Comparison of ENCODE assay signal across 12 cellular contexts in the genomic region with DNA sequence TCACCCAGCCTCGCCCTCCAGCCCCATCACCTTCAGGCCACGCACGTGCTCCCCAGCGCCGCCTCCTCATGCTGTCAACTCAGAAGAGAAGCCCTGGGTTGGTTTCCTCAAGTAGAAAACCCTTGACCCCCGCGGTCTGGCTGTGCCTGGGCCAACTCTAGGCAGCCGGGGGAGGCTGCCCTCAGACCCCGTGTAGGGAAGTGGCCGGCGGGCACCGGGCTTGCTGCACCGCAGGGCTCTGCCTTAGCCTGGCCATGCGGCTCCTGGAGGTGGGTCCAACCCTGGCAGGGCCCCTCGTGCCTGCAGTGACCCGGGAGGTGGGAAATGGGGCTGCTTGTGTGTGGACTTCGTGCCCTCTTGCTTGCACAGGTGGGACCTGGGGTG.
DNase-seq lines count a peak whose midpoint lies in the region; ATAC-seq, FAIRE-seq and TF ChIP-seq lines count a peak whose summit lies in the region.
"Had no signal": no experiment of that assay in that cellular context is flagged by ENCODE, and none has a peak within 500 bp of the region (broad histone marks: within the 10 kb centered on the region; RNA-seq: fewer than 3 reads in every experiment).

No MANE protein-coding gene starts in this region.

- no peak for TF ChIP-seq CTCF in A549 (IDR thresholded peaks at IDR 0.05)
- TF ChIP-seq CTCF in K562 (IDR thresholded peaks at IDR 0.05 in 2 of 3, conservative IDR thresholded peaks at IDR 0.05 in 1 of 3; ENCODE audit: insufficient read depth in 2 of 3, low read depth in 1 of 3, low read length in 3 of 3), result no peak
- TF ChIP-seq CTCF in osteocyte (IDR thresholded peaks at IDR 0.05), result no peak

- peaks cover 12% of the 10 kb centered on the region for H4K20me1 ChIP-seq in K562 (replicated peaks; ENCODE audit: control insufficient read depth, insufficient read depth, low read length)

- in situ Hi-C loops in K562 (cut with MboI), result no loop called here

- TF ChIP-seq RAD21 in A549 (conservative IDR thresholded peaks at IDR 0.05 in 1 of 2, IDR thresholded peaks at IDR 0.05 in 1 of 2) (no peak), K562 (CRISPR knock-in tag; conservative IDR thresholded peaks at IDR 0.05 in 1 of 2, IDR thresholded peaks at IDR 0.05 in 1 of 2) (no peak)

- H3K4me2 ChIP-seq in A549, result peak overlapping the region; percentile 85
- peak overlapping the region; percentile 63 for H3K4me2 ChIP-seq in K562 (ENCODE audit: insufficient read depth, low read length)

- H3K36me3 ChIP-seq in H7 (replicated peaks; ENCODE audit: control insufficient read depth, insufficient read depth, low read length) (no peaks in the 10 kb centered on the region), K562 (ENCODE audit: control insufficient read depth, insufficient read depth, low read length) (peaks cover 11% of the 10 kb centered on the region; the same call in 2 of the 3 replicates)

- H3K27me3 Mint-ChIP-seq in osteocyte (ENCODE audit: unreplicated experiment), result peaks cover 2% of the 10 kb centered on the region

- H3K36me3 Mint-ChIP-seq in osteocyte (ENCODE audit: unreplicated experiment), result no peaks in the 10 kb centered on the region

- intact Hi-C loops in K562 (cut with micrococcal nuclease), result loop anchor here (5.0 kb wide), 2 partner anchors 89 to 149 kb away; a partner anchor contains a TSS

- no TSS peak for BruUV-seq in K562 (replicated peaks; lab: Mats Ljungman, UMichigan)

- H3K4me1 ChIP-seq in A549 (peaks cover 36% of the 10 kb centered on the region), K562 (replicated peaks in 1 of 2; ENCODE audit: control insufficient read depth in 2 of 2, insufficient read depth in 2 of 2, low read length in 2 of 2) (peaks cover 45 to 75% of the 10 kb centered on the region in 2 experiments)

- H3K9me1 ChIP-seq in K562 (ENCODE audit: control insufficient read depth, insufficient read depth, low read length), result peaks cover 13% of the 10 kb centered on the region

- H3K27me3 ChIP-seq in H7 (ENCODE audit: control insufficient read depth, insufficient read depth, low read length), result peaks cover 19% of the 10 kb centered on the region
- no peaks in the 10 kb centered on the region for H3K27me3 ChIP-seq in K562 (ENCODE audit: control insufficient read depth in 2 of 2, insufficient read depth in 2 of 2, low read length in 2 of 2)

- no peak for FAIRE-seq in A549 (lab: Jason Lieb, UNC)
- FAIRE-seq in K562 (lab: Jason Lieb, UNC), result no peak

- H3K27ac Mint-ChIP-seq in osteocyte (ENCODE audit: unreplicated experiment), result no peak overlapping the region
- H3K27ac Mint-ChIP-seq: activated CD4-positive, alpha-beta memory T cell treated with anti-CD3 and anti-CD28 coated beads, Interleukin-2, amount 10 ng/mL, durations not matched to agents 7 days and 5 days; stimulated activated naive CD8-positive, alpha-beta T cell treated with anti-CD3 and anti-CD28 coated beads, Interleukin-15, Interleukin-2, amounts not matched to agents 100 ng/mL and 50 ng/mL, for 24 hours had no signal

- H3K9me3 ChIP-seq in A549 (no peaks in the 10 kb centered on the region), K562 (replicated peaks; ENCODE audit: control insufficient read depth, insufficient read depth, low read depth, low read length) (no peaks in the 10 kb centered on the region)

- no peaks in the 10 kb centered on the region for H3K9me3 Mint-ChIP-seq in osteocyte (ENCODE audit: unreplicated experiment)
- H3K9me3 Mint-ChIP-seq: activated CD4-positive, alpha-beta memory T cell treated with anti-CD3 and anti-CD28 coated beads, Interleukin-2, amount 10 ng/mL, durations not matched to agents 7 days and 5 days; stimulated activated naive CD8-positive, alpha-beta T cell treated with anti-CD3 and anti-CD28 coated beads, Interleukin-15, Interleukin-2, amounts not matched to agents 100 ng/mL and 50 ng/mL, for 24 hours had no signal

- H3K4me3 ChIP-seq in A549, result peak overlapping the region; percentile 37; the same call in 2 of the 3 replicates
- no peak overlapping the region for H3K4me3 ChIP-seq in H7 (ENCODE audit: insufficient read depth, low read depth, low read length)
- H3K4me3 ChIP-seq in K562, result peak overlapping the region; percentile 36

- 78% methylated on average over 10 of the region's 17 CpGs for WGBS in A549 (ENCODE audit: missing lambda C conversion rate)
- WGBS in K562 (ENCODE audit: insufficient coverage, low coverage, missing lambda C conversion rate), result 22% methylated on average over 16 of the region's 17 CpGs

- peak overlapping the region; percentile 53 for H3K4me3 Mint-ChIP-seq in osteocyte (ENCODE audit: unreplicated experiment)
- H3K4me3 Mint-ChIP-seq: activated CD4-positive, alpha-beta memory T cell treated with anti-CD3 and anti-CD28 coated beads, Interleukin-2, amount 10 ng/mL, durations not matched to agents 7 days and 5 days; stimulated activated naive CD8-positive, alpha-beta T cell treated with anti-CD3 and anti-CD28 coated beads, Interleukin-15, Interleukin-2, amounts not matched to agents 100 ng/mL and 50 ng/mL, for 24 hours had no signal

- peak overlapping the region; percentile 41 to 92; a peak in 3 of 4 replicates for H3K9ac ChIP-seq in K562 (ENCODE audit: insufficient read depth in 1 of 2, low read depth in 2 of 2, low read length in 2 of 2)

- ATAC-seq in A549 (no peak), K562 (peak; percentile 18), HG02938 (IDR thresholded peaks at IDR 0.05; ENCODE audit: unreplicated experiment) (no peak), GM18517 (IDR thresholded peaks at IDR 0.05; ENCODE audit: unreplicated experiment) (no peak)
- ATAC-seq: esophagus mucosa had no signal

- CTCF ChIA-PET in A549 (lab: Yijun Ruan, JAX), result no interaction called here
- CTCF ChIA-PET in K562 (lab: Yijun Ruan, JAX; ENCODE audit: low intra/inter-chr PET ratio), result no interaction called here

- H3K27ac ChIP-seq in A549 (peak overlapping the region in 1 of 2 experiments; percentile 87; a peak in 4 of 6 replicates), K562 (ENCODE audit: extremely low read depth, low read depth, low read length) (peak overlapping the region; percentile 57; the same call in 2 of the 3 replicates)

- H3K79me2 ChIP-seq in K562 (ENCODE audit: control insufficient read depth, insufficient read depth, low read length), result peaks cover 56% of the 10 kb centered on the region

- TF ChIP-seq EP300 in A549 (IDR thresholded peaks at IDR 0.05), result no peak
- TF ChIP-seq EP300 in K562 (IDR thresholded peaks at IDR 0.05; ENCODE audit: low read length), result no peak

- H2AFZ ChIP-seq in K562 (ENCODE audit: low read depth, low read length), result peak overlapping the region; percentile 47

- DNase-seq in A549 (ENCODE audit: low read depth in 1 of 2, low spot score in 1 of 2) (no peak), H7 (peak; percentile 77), K562 (ENCODE audit: extremely low read depth in 1 of 4, low spot score in 3 of 4) (peak; percentile 65 to 82 (median 79)), osteocyte (ENCODE audit: extremely low spot score, unreplicated experiment) (no peak), NCI-H524 treated with DMSO at 0.1 percent for 48 hours (lab: John Stamatoyannopoulos, UW) (no peak)
- no peak for DNase-seq in stimulated activated CD4-positive, alpha-beta T cell treated with anti-CD3 and anti-CD28 coated beads, Interleukin-2, amount 100 ng/mL, for 24 hours
- DNase-seq: activated CD4-positive, alpha-beta memory T cell treated with anti-CD3 and anti-CD28 coated beads, Interleukin-2, amount 10 ng/mL, durations not matched to agents 7 days and 5 days; NCI-H1436 treated with DMSO at 0.1 percent for 48 hours had no signal

- POLR2A ChIA-PET in A549 (lab: Yijun Ruan, JAX), result no interaction called here
- POLR2A ChIA-PET in K562 (lab: Yijun Ruan, JAX), result no interaction called here

- H3K4me1 Mint-ChIP-seq in osteocyte (ENCODE audit: unreplicated experiment), result peaks cover 36% of the 10 kb centered on the region

- TF ChIP-seq POLR2A in A549 (IDR thresholded peaks at IDR 0.05; ENCODE audit: low read length), result no peak
- no peak for TF ChIP-seq POLR2A in K562 (conservative IDR thresholded peaks at IDR 0.05)

TF ChIP-seq in A549, 52 proteins besides CTCF, POLR2A, EP300 and RAD21 (continues in another document):
- TF ChIP-seq CHD2 (IDR thresholded peaks at IDR 0.05; ENCODE audit: low read length, partially characterized antibody), result no peak

TF ChIP-seq in K562, 482 proteins besides CTCF, POLR2A, EP300 and RAD21 (continues in another document):
- peak; percentile 68 for TF ChIP-seq PCBP1 (IDR thresholded peaks at IDR 0.05; ENCODE audit: low read depth, low read length, poor library complexity, severe bottlenecking)
- TF ChIP-seq, protein P1, sequence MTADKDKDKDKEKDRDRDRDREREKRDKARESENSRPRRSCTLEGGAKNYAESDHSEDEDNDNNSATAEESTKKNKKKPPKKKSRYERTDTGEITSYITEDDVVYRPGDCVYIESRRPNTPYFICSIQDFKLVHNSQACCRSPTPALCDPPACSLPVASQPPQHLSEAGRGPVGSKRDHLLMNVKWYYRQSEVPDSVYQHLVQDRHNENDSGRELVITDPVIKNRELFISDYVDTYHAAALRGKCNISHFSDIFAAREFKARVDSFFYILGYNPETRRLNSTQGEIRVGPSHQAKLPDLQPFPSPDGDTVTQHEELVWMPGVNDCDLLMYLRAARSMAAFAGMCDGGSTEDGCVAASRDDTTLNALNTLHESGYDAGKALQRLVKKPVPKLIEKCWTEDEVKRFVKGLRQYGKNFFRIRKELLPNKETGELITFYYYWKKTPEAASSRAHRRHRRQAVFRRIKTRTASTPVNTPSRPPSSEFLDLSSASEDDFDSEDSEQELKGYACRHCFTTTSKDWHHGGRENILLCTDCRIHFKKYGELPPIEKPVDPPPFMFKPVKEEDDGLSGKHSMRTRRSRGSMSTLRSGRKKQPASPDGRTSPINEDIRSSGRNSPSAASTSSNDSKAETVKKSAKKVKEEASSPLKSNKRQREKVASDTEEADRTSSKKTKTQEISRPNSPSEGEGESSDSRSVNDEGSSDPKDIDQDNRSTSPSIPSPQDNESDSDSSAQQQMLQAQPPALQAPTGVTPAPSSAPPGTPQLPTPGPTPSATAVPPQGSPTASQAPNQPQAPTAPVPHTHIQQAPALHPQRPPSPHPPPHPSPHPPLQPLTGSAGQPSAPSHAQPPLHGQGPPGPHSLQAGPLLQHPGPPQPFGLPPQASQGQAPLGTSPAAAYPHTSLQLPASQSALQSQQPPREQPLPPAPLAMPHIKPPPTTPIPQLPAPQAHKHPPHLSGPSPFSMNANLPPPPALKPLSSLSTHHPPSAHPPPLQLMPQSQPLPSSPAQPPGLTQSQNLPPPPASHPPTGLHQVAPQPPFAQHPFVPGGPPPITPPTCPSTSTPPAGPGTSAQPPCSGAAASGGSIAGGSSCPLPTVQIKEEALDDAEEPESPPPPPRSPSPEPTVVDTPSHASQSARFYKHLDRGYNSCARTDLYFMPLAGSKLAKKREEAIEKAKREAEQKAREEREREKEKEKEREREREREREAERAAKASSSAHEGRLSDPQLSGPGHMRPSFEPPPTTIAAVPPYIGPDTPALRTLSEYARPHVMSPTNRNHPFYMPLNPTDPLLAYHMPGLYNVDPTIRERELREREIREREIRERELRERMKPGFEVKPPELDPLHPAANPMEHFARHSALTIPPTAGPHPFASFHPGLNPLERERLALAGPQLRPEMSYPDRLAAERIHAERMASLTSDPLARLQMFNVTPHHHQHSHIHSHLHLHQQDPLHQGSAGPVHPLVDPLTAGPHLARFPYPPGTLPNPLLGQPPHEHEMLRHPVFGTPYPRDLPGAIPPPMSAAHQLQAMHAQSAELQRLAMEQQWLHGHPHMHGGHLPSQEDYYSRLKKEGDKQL (CRISPR knock-in tag; IDR thresholded peaks at IDR 0.05; ENCODE audit: borderline replicate concordance), result 0 out of 2 replicates have a peak, but pooled peaks have one; percentile 26

Comparison
In these comparisons a context has a peak if more than half of its experiments do, and no peak if none do; other contexts are left out.
1. DNase-seq: peak in H7 (single experiment) and K562 (4 of 4); none in A549 (0 of 2), osteocyte (single experiment), stimulated activated CD4-positive, alpha-beta T cell treated with anti-CD3 and anti-CD28 coated beads, Interleukin-2, amount 100 ng/mL, for 24 hours (0 of 2) and NCI-H524 treated with DMSO at 0.1 percent for 48 hours (single experiment).